Comparison of ENCODE assay signal across 1 cellular context in genomic region chr1:156765136-156765535, GRCh38.
TF ChIP-seq lines count a peak whose summit lies in the region.

No MANE protein-coding gene starts in this region.

TF ChIP-seq in K562, 482 proteins besides CTCF, POLR2A, EP300 and RAD21:
- TF ChIP-seq, protein P1, sequence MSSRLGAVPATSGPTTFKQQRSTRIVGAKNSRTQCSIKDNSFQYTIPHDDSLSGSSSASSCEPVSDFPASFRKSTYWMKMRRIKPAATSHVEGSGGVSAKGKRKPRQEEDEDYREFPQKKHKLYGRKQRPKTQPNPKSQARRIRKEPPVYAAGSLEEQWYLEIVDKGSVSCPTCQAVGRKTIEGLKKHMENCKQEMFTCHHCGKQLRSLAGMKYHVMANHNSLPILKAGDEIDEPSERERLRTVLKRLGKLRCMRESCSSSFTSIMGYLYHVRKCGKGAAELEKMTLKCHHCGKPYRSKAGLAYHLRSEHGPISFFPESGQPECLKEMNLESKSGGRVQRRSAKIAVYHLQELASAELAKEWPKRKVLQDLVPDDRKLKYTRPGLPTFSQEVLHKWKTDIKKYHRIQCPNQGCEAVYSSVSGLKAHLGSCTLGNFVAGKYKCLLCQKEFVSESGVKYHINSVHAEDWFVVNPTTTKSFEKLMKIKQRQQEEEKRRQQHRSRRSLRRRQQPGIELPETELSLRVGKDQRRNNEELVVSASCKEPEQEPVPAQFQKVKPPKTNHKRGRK (tag; IDR thresholded peaks at IDR 0.05) = peak; percentile 61; the same call in 1 of the 2 replicates
- 0 out of 2 replicates have a peak, but pooled peaks have one; percentile 7 for TF ChIP-seq MTA2 (IDR thresholded peaks at IDR 0.05; ENCODE audit: low read depth)
